8 cellular contexts compared by ENCODE assay signal in genomic region chr12:54324617-54325441, GRCh38.
DNase-seq lines count a peak whose midpoint lies in the region; ATAC-seq lines count a peak whose summit lies in the region.

TSS of gene COPZ1 (plus strand) at chr12:54325131. CDS start at chr12:54325164, 33 bp downstream.

- no peaks in the 10 kb centered on the region for H4K20me1 ChIP-seq in BLaER1 treated with 17β-estradiol and CSF1 and Interleukin-3, amounts not matched to agents 10 nM and 100 nM

- H3K9ac ChIP-seq in BLaER1 treated with 17β-estradiol and CSF1 and Interleukin-3, amounts not matched to agents 10 nM and 100 nM = peak within 1 kb of the TSS; percentile 84 to 95 (median 88)

- peak within 1 kb of the TSS; percentile 63 to 87 (median 76) for H3K4me3 ChIP-seq in BLaER1 treated with 17β-estradiol and CSF1 and Interleukin-3, amounts not matched to agents 10 nM and 100 nM

- no peaks in the 10 kb centered on the region for H3K9me3 ChIP-seq in BLaER1 treated with 17β-estradiol and CSF1 and Interleukin-3, amounts not matched to agents 10 nM and 100 nM (replicated peaks in 1 of 11)

- peaks cover 4 to 24% (median 8%) of the 10 kb centered on the region in 11 experiments; a peak in 11 of 22 replicates for H3K36me3 ChIP-seq in BLaER1 treated with 17β-estradiol and CSF1 and Interleukin-3, amounts not matched to agents 10 nM and 100 nM

- H3K27ac ChIP-seq in BLaER1 treated with 17β-estradiol and CSF1 and Interleukin-3, amounts not matched to agents 10 nM and 100 nM = peak within 1 kb of the TSS; percentile 68 to 95 (median 88)
- peak within 1 kb of the TSS; percentile 92 for H3K27ac ChIP-seq in cingulate gyrus (ENCODE audit: low read depth, low read length)

- peak within 1 kb of the TSS; percentile 71 to 97 (median 81) for H3K4me2 ChIP-seq in BLaER1 treated with 17β-estradiol and CSF1 and Interleukin-3, amounts not matched to agents 10 nM and 100 nM

- peak; percentile 88 for DNase-seq in GM19240 (ENCODE audit: insufficient read length, low spot score)
- peak; percentile 99 for DNase-seq in NCI-H524 treated with DMSO at 0.1 percent for 48 hours (lab: John Stamatoyannopoulos, UW)
- DNase-seq in activated CD4-positive, alpha-beta T cell treated with anti-CD3 and anti-CD28 coated beads for 4 hours = peak; percentile 89 to 91
- peak; percentile 100 for DNase-seq in kidney tubule cell (ENCODE audit: low spot score)
- peak; percentile 67 to 90 (median 78) for DNase-seq in stimulated activated CD4-positive, alpha-beta T cell treated with anti-CD3 and anti-CD28 coated beads, Interleukin-1b, Interleukin-23, amount 100 ng/mL, for 24 hours (ENCODE audit: low read depth in 4 of 4, low spot score in 1 of 4)

- ATAC-seq in HG03460 (IDR thresholded peaks at IDR 0.05; ENCODE audit: unreplicated experiment) = peak; percentile 99

- H3K4me1 ChIP-seq in BLaER1 treated with 17β-estradiol and CSF1 and Interleukin-3, amounts not matched to agents 10 nM and 100 nM = peaks cover 40 to 81% (median 66%) of the 10 kb centered on the region in 10 experiments

- H3K27me3 ChIP-seq in BLaER1 treated with 17β-estradiol and CSF1 and Interleukin-3, amounts not matched to agents 10 nM and 100 nM = no peaks in the 10 kb centered on the region

Comparison
In these comparisons a context has a peak if more than half of its experiments do, and no peak if none do; other contexts are left out.
1. Peak in every context shown above with its lines: DNase-seq, ATAC-seq, H3K4me3 ChIP-seq and H3K27ac ChIP-seq.